In genomic region chr10:67790534-67791408, GRCh38 we compare ENCODE assay signal across 1 cellular context.
TF ChIP-seq lines count a peak whose summit lies in the region.

No MANE protein-coding gene starts in this region.

TF ChIP-seq in GM23338, 12 proteins besides CTCF, POLR2A, EP300 and RAD21 (continued from another document):
- TF ChIP-seq ZNF462 (CRISPR knock-in tag; IDR thresholded peaks at IDR 0.05) (no peak), ZNF114 (CRISPR knock-in tag; IDR thresholded peaks at IDR 0.05) (no peak), REST (IDR thresholded peaks at IDR 0.05; ENCODE audit: unreplicated experiment) (no peak), NANOG (IDR thresholded peaks at IDR 0.05; ENCODE audit: borderline replicate concordance) (no peak), EZH2phosphoT487 (IDR thresholded peaks at IDR 0.05; ENCODE audit: unreplicated experiment) (no peak), JUNB (IDR thresholded peaks at IDR 0.05; ENCODE audit: unreplicated experiment) (no peak), STAT1 (IDR thresholded peaks at IDR 0.05; ENCODE audit: unreplicated experiment) (no peak), ZNF331 (CRISPR knock-in tag; IDR thresholded peaks at IDR 0.05; ENCODE audit: low read depth) (no peak)
